In genomic region chr6:22605736-22606135, GRCh38 we compare ENCODE assay signal across 28 cellular contexts. TPM values are rescaled to one million over a fixed set of nuclear protein-coding genes. Genes with fewer than 3 reads are reported as not detected.
"Had no signal": no experiment of that assay in that cellular context is flagged by ENCODE, and none has a peak within 500 bp of the region (broad histone marks: within the 10 kb centered on the region; RNA-seq: fewer than 3 reads in every experiment).

No MANE protein-coding gene starts in this region.

- H3K4me3 ChIP-seq: dorsolateral prefrontal cortex, esophagus squamous epithelium, heart right ventricle, left lung, lung, thoracic aorta, upper lobe of left lung had no signal

- H3K27me3 Mint-ChIP-seq: activated naive CD8-positive, alpha-beta T cell treated with anti-CD3 and anti-CD28 coated beads for 36 hours; effector memory CD8-positive, alpha-beta T cell; naive B cell; stimulated activated memory B cell treated with anti-CD40 and anti-IgM and Interleukin-4, amounts not matched to agents 10 μg/mL and 1 μg/mL and 100 μg/mL, for 72 hours; T-helper 17 cell had no signal

- H3K9me3 ChIP-seq: esophagus squamous epithelium, thoracic aorta, upper lobe of left lung had no signal

- FAIRE-seq: colon had no signal

- H3K36me3 ChIP-seq: esophagus squamous epithelium, heart right ventricle, left lung, thoracic aorta, upper lobe of left lung had no signal

- H3K4me1 Mint-ChIP-seq: naive B cell; stimulated activated memory B cell treated with anti-CD40 and anti-IgM and Interleukin-4, amounts not matched to agents 10 μg/mL and 1 μg/mL and 100 μg/mL, for 72 hours; T-helper 17 cell had no signal

- ATAC-seq: effector memory CD8-positive, alpha-beta T cell; heart right ventricle; left lung; sciatic nerve; stimulated activated memory B cell treated with anti-CD40 and anti-IgM and Interleukin-4, amounts not matched to agents 10 μg/mL and 1 μg/mL and 100 μg/mL, for 72 hours; T-helper 17 cell had no signal

- H3K27ac ChIP-seq: dorsolateral prefrontal cortex, esophagus squamous epithelium, heart right ventricle, left lung, thoracic aorta, upper lobe of left lung had no signal

- H3K36me3 Mint-ChIP-seq: activated naive CD8-positive, alpha-beta T cell treated with anti-CD3 and anti-CD28 coated beads for 36 hours; naive B cell; stimulated activated memory B cell treated with anti-CD40 and anti-IgM and Interleukin-4, amounts not matched to agents 10 μg/mL and 1 μg/mL and 100 μg/mL, for 72 hours had no signal

- H3K4me3 Mint-ChIP-seq: activated naive CD8-positive, alpha-beta T cell treated with anti-CD3 and anti-CD28 coated beads for 36 hours; effector memory CD8-positive, alpha-beta T cell; naive B cell; neural crest cell; stimulated activated memory B cell treated with anti-CD40 and anti-IgM and Interleukin-4, amounts not matched to agents 10 μg/mL and 1 μg/mL and 100 μg/mL, for 72 hours; T-helper 17 cell had no signal

- H3K27ac Mint-ChIP-seq: activated naive CD8-positive, alpha-beta T cell treated with anti-CD3 and anti-CD28 coated beads for 36 hours; effector memory CD8-positive, alpha-beta T cell; naive B cell; stimulated activated memory B cell treated with anti-CD40 and anti-IgM and Interleukin-4, amounts not matched to agents 10 μg/mL and 1 μg/mL and 100 μg/mL, for 72 hours; T-helper 17 cell had no signal

- H3K4me1 ChIP-seq: esophagus squamous epithelium, heart right ventricle, left lung, upper lobe of left lung had no signal

- DNase-seq: activated CD4-positive, alpha-beta T cell treated with anti-CD3 and anti-CD28 coated beads for 4 hours; activated CD4-positive, alpha-beta T cell treated with anti-CD3 and anti-CD28 coated beads, Interleukin-2, amount 50 U/mL, for 48 hours; activated CD4-positive, CD25-positive, alpha-beta regulatory T cell; activated naive CD4-positive, alpha-beta T cell treated with Interleukin-2 at 50 U/mL for 16 hours; activated naive CD8-positive, alpha-beta T cell treated with anti-CD3 and anti-CD28 coated beads for 36 hours; activated T-cell treated with anti-CD3 and anti-CD28 coated beads, Interleukin-2, amount 50 U/mL, for 48 hours; dorsolateral prefrontal cortex; effector memory CD8-positive, alpha-beta T cell; esophagus squamous epithelium; heart right ventricle; left lung; naive B cell; occipital lobe; small intestine; stimulated activated CD4-positive, alpha-beta T cell treated with anti-CD3 and anti-CD28 coated beads, Interleukin-2, amount 100 ng/mL, for 24 hours; SW 1271; T-helper 17 cell; upper lobe of left lung had no signal

- H3K27me3 ChIP-seq: esophagus squamous epithelium, heart right ventricle, left lung, upper lobe of left lung had no signal

RNA-seq across cellular contexts. Expression of gene HDGFL1, which starts 36.4 kb away (rescaled TPM):
- total RNA-seq: activated naive CD8-positive, alpha-beta T cell treated with anti-CD3 and anti-CD28 coated beads for 36 hours; cardiac septum; esophagus squamous epithelium; heart right ventricle; kidney epithelial cell; left lung; lung; mesenteric fat pad; mucosa of gallbladder; neural crest cell; occipital lobe; sciatic nerve; T-helper 17 cell; thoracic aorta; upper lobe of left lung had no signal
- polyA plus RNA-seq: heart right ventricle, lung, small intestine had no signal
